22 cellular contexts compared by ENCODE assay signal in the genomic region with DNA sequence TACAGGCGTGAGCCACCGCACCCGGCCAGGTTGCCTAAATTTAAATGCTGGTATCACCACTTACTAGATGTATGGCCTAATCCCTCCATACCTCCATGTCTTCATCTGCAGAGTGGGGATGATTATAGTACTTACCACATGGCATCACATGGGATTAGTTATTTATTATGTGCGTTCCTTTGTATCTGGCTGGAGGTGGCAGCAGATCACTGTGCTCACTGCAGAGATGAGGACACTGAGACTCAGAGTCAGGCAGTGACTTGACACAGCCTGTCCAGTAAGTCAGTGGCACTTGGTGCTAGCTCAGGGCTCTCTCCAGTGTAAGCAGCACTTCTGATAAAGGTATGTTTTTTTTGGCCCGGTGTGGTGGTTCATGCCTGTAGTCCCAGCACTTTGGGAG. TPM values are rescaled to one million over a fixed set of nuclear protein-coding genes. Genes with fewer than 3 reads are reported as not detected.
DNase-seq lines count a peak whose midpoint lies in the region; ATAC-seq and TF ChIP-seq lines count a peak whose summit lies in the region.
"Had no signal": no experiment of that assay in that cellular context is flagged by ENCODE, and none has a peak within 500 bp of the region (broad histone marks: within the 10 kb centered on the region; RNA-seq: fewer than 3 reads in every experiment).

No MANE protein-coding gene starts in this region.

- no peak overlapping the region for H3K27ac Mint-ChIP-seq in osteocyte (ENCODE audit: unreplicated experiment)
- H3K27ac Mint-ChIP-seq: CD14-positive monocyte had no signal

- no peaks in the 10 kb centered on the region for H3K36me3 ChIP-seq in upper lobe of right lung

- peaks cover 6% of the 10 kb centered on the region for H3K4me1 Mint-ChIP-seq in osteocyte (ENCODE audit: unreplicated experiment)

- TF ChIP-seq CTCF in VCaP (conservative IDR thresholded peaks at IDR 0.05) (peak; percentile 10; the same call in 1 of the 2 replicates), upper lobe of right lung (IDR thresholded peaks at IDR 0.05) (no peak), osteocyte (IDR thresholded peaks at IDR 0.05) (no peak)

- peaks cover 3% of the 10 kb centered on the region for H3K4me1 ChIP-seq in upper lobe of right lung

- no peaks in the 10 kb centered on the region for H3K9me3 Mint-ChIP-seq in osteocyte (ENCODE audit: unreplicated experiment)
- H3K9me3 Mint-ChIP-seq: CD14-positive monocyte had no signal

- H3K27ac ChIP-seq in VCaP, result no peak overlapping the region
- H3K27ac ChIP-seq in upper lobe of right lung, result no peak overlapping the region
- H3K27ac ChIP-seq: A549, RWPE1 had no signal

- intact Hi-C loops in upper lobe of right lung (cut with DNase I), result no loop called here

- no peaks in the 10 kb centered on the region for H3K9me3 ChIP-seq in upper lobe of right lung
- H3K9me3 ChIP-seq: A549 had no signal

- no peak for ATAC-seq in upper lobe of right lung

- H3K27me3 Mint-ChIP-seq in osteocyte (ENCODE audit: unreplicated experiment), result peaks cover 46% of the 10 kb centered on the region

- no peak overlapping the region for H3K4me3 ChIP-seq in upper lobe of right lung
- H3K4me3 ChIP-seq: A549 had no signal

- peaks cover 19% of the 10 kb centered on the region for H3K27me3 ChIP-seq in upper lobe of right lung

- no peak overlapping the region for H3K4me3 Mint-ChIP-seq in osteocyte (ENCODE audit: unreplicated experiment)
- H3K4me3 Mint-ChIP-seq: CD14-positive monocyte had no signal

- no peaks in the 10 kb centered on the region for H3K36me3 Mint-ChIP-seq in osteocyte (ENCODE audit: unreplicated experiment)
- H3K36me3 Mint-ChIP-seq: CD14-positive monocyte had no signal

- peak; percentile 24 for DNase-seq in NCI-H82 (lab: John Stamatoyannopoulos, UW)
- DNase-seq in NCI-H82 treated with DMSO at 0.1 percent for 48 hours (lab: John Stamatoyannopoulos, UW; ENCODE audit: unreplicated experiment), result no peak
- peak; percentile 3 for DNase-seq in MV-4-11 (lab: John Stamatoyannopoulos, UW)
- DNase-seq in upper lobe of right lung, result peak; percentile 11
- no peak for DNase-seq in osteocyte (ENCODE audit: extremely low spot score, unreplicated experiment)
- no peak for DNase-seq in UCSD-AML1 (lab: John Stamatoyannopoulos, UW; ENCODE audit: unreplicated experiment)
- no peak for DNase-seq in A172 (ENCODE audit: low spot score)
- DNase-seq: COR-L47, DND-41, GF-D8, NCI-H1048, NCI-H1694, NCI-H446 treated with DMSO at 0.1 percent for 48 hours, NCI-H774, T-helper 1 cell had no signal

RNA-seq across cellular contexts. Expression of a gene that starts 38.4 kb away (rescaled TPM):
- total RNA-seq in upper lobe of right lung, result not detected
- total RNA-seq in osteocyte, result not detected in 2 replicates
- not detected in 2 replicates for total RNA-seq in A172 (2014; rRNA removed; shearing (Covaris generic))
- total RNA-seq: H4, OCI-LY7, SK-MEL-5 had no signal

Comparison
In these comparisons a context has a peak if more than half of its experiments do, and no peak if none do; other contexts are left out.
1. DNase-seq: peak in NCI-H82 (single experiment), MV-4-11 (single experiment) and upper lobe of right lung (single experiment); none in NCI-H82 treated with DMSO at 0.1 percent for 48 hours (single experiment), osteocyte (single experiment), UCSD-AML1 (single experiment) and A172 (single experiment).